In the genomic region with DNA sequence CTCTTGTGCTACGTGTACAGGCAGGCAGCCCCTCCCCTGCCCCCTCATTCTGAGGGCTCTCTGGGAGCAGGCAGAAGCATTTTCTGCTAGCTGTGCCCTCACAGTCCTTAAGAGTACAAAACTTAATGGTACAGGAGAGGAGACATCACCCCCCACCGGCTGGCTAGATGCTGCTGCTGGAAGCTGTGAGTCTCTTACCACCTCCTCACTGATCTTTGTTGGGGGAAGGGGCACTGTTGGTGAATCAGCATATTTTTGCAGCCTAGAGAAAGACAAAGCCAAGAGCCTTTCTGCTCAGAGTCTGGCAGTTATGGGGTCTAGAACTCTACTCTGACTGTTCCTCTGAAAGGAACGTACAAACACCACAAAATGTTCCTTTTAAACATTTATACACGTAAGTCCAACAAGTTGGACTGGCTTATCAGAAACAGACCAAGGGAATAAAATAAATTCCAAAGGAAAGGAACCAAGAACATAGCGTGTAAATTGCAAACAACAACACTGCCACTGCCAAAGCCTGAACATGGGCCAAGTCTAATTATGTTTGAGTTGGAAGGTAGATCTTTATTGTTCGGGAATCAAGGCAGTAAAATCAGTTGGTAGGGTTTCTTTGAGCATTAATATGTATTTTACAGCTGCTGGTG, we compare ENCODE assay signal across 10 cellular contexts. TPM values are rescaled to one million over a fixed set of nuclear protein-coding genes. Genes with fewer than 3 reads are reported as not detected.
A peak's percentile ranks its signal among the peaks of the same experiment; 100 is the strongest.
DNase-seq lines count a peak whose midpoint lies in the region; TF ChIP-seq lines count a peak whose summit lies in the region.
"Had no signal": no experiment of that assay in that cellular context is flagged by ENCODE, and none has a peak within 500 bp of the region (broad histone marks: within the 10 kb centered on the region; RNA-seq: fewer than 3 reads in every experiment).

No MANE protein-coding gene starts in this region.

- DNase-seq in NCI-H748 (lab: John Stamatoyannopoulos, UW; ENCODE audit: unreplicated experiment) = peak; percentile 12
- DNase-seq in NCI-H748 treated with DMSO at 0.1 percent for 48 hours (lab: John Stamatoyannopoulos, UW) = no peak
- peak; percentile 87 for DNase-seq in astrocyte of the hippocampus (ENCODE audit: low read depth, low spot score)
- DNase-seq in tibial nerve (ENCODE audit: low spot score in 2 of 2) = no peak
- DNase-seq in activated CD4-positive, CD25-positive, alpha-beta regulatory T cell (lab: John Stamatoyannopoulos, UW) = no peak
- no peak for DNase-seq in NCI-H774 (lab: John Stamatoyannopoulos, UW)
- DNase-seq in GM19238 (ENCODE audit: insufficient read length, low spot score) = no peak
- DNase-seq: natural killer cell; stimulated activated naive CD8-positive, alpha-beta T cell treated with anti-CD3 and anti-CD28 coated beads, Interleukin-15, Interleukin-2, amounts not matched to agents 100 U/mL and 50 U/mL, for 24 hours had no signal

- H3K27me3 ChIP-seq in layer of hippocampus (ENCODE audit: control insufficient read depth, insufficient read depth, low read length) = no peaks in the 10 kb centered on the region
- H3K27me3 ChIP-seq in tibial nerve = no peaks in the 10 kb centered on the region

- peak in 1 of 2 donors; percentile 28 for TF ChIP-seq EP300 in tibial nerve (IDR thresholded peaks at IDR 0.05)

- no peak overlapping the region for H3K4me3 ChIP-seq in tibial nerve

- no peaks in the 10 kb centered on the region for H3K9me3 ChIP-seq in tibial nerve

- peak overlapping the region; percentile 58 for H3K27ac ChIP-seq in layer of hippocampus (ENCODE audit: low read depth, low read length)
- peak overlapping the region in 3 of 4 donors; percentile 7 to 70 (median 50) for H3K27ac ChIP-seq in tibial nerve

- peaks cover 0 to 29% (median 8%) of the 10 kb centered on the region in 3 donors for H3K36me3 ChIP-seq in tibial nerve

- no peak for TF ChIP-seq CTCF in tibial nerve (IDR thresholded peaks at IDR 0.05)

- no peak for TF ChIP-seq POLR2A in tibial nerve (IDR thresholded peaks at IDR 0.05)

- WGBS in tibial nerve, 2 donors = 27 to 28% methylated on average over 6 of the region's 6 CpGs

- peaks cover 0 to 29% (median 5%) of the 10 kb centered on the region in 4 donors for H3K4me1 ChIP-seq in tibial nerve

RNA-seq across cellular contexts. Expression of gene CLK3, which starts 27.2 kb away (rescaled TPM):
- total RNA-seq in tibial nerve = 100 to 1,000 TPM; 130 to 181 (median 138) TPM

RNA-seq across cellular contexts. Expression of gene EDC3, which starts 53.0 kb away (rescaled TPM):
- total RNA-seq in tibial nerve = 10 to 100 TPM; 14.4 to 18.8 (median 17.2) TPM

Comparison
In these comparisons a context has a peak if more than half of its experiments do, and no peak if none do; other contexts are left out.
1. DNase-seq: peak in NCI-H748 (single experiment) and astrocyte of the hippocampus (single experiment); none in NCI-H748 treated with DMSO at 0.1 percent for 48 hours (single experiment), tibial nerve (0 of 2), activated CD4-positive, CD25-positive, alpha-beta regulatory T cell (0 of 4), NCI-H774 (single experiment) and GM19238 (single experiment).